Comparison of ENCODE assay signal across 24 cellular contexts in genomic region chr20:54220722-54221121, GRCh38. TPM values are rescaled to one million over a fixed set of nuclear protein-coding genes. Genes with fewer than 3 reads are reported as not detected.
DNase-seq lines count a peak whose midpoint lies in the region; ATAC-seq and TF ChIP-seq lines count a peak whose summit lies in the region.
"Had no signal": no experiment of that assay in that cellular context is flagged by ENCODE, and none has a peak within 500 bp of the region (broad histone marks: within the 10 kb centered on the region; RNA-seq: fewer than 3 reads in every experiment).

No MANE protein-coding gene starts in this region.

- H2AFZ ChIP-seq in GM23338 (no peak overlapping the region), neural progenitor cell (replicated peaks) (no peak overlapping the region), osteoblast (ENCODE audit: low read length) (no peak overlapping the region)
- H2AFZ ChIP-seq: parathyroid adenoma had no signal

- H3K4me1 Mint-ChIP-seq in activated T-cell treated with anti-CD3 and anti-CD28 coated beads, Interleukin-2, amount 50 U/mL, for 72 hours (ENCODE audit: low read depth): peaks cover 26% of the 10 kb centered on the region
- H3K4me1 Mint-ChIP-seq in GM23338: peaks cover 49% of the 10 kb centered on the region
- H3K4me1 Mint-ChIP-seq in activated naive CD8-positive, alpha-beta T cell treated with anti-CD3 and anti-CD28 coated beads, Interleukin-2, amount 50 U/mL, for 24 hours: peaks cover 23% of the 10 kb centered on the region
- peaks cover 42% of the 10 kb centered on the region for H3K4me1 Mint-ChIP-seq in neural progenitor cell

- no peak overlapping the region for H3K27ac ChIP-seq in GM23338 (ENCODE audit: low read depth)
- H3K27ac ChIP-seq in neural progenitor cell: no peak overlapping the region
- no peak overlapping the region for H3K27ac ChIP-seq in osteoblast (ENCODE audit: low read depth, low read length)
- H3K27ac ChIP-seq: ascending aorta, lower lobe of right lung, parathyroid adenoma, right atrium auricular region, SK-N-MC, thoracic aorta had no signal

- no peak overlapping the region for H3K4me3 ChIP-seq in GM23338
- no peak overlapping the region for H3K4me3 ChIP-seq in neural progenitor cell
- no peak overlapping the region for H3K4me3 ChIP-seq in osteoblast (ENCODE audit: insufficient read depth, low read length)
- H3K4me3 ChIP-seq: ascending aorta, gastrocnemius medialis, HAP-1, lower lobe of right lung, right atrium auricular region, SK-N-MC, thoracic aorta had no signal

- no peaks in the 10 kb centered on the region for H3K27me3 Mint-ChIP-seq in activated T-cell treated with anti-CD3 and anti-CD28 coated beads, Interleukin-2, amount 50 U/mL, for 72 hours (ENCODE audit: low read depth)
- H3K27me3 Mint-ChIP-seq in GM23338 (ENCODE audit: insufficient read depth, low read depth, poor library complexity): peaks cover 5% of the 10 kb centered on the region
- no peaks in the 10 kb centered on the region for H3K27me3 Mint-ChIP-seq in activated naive CD8-positive, alpha-beta T cell treated with anti-CD3 and anti-CD28 coated beads, Interleukin-2, amount 50 U/mL, for 24 hours
- H3K27me3 Mint-ChIP-seq in neural progenitor cell (ENCODE audit: insufficient read depth, low read depth): no peaks in the 10 kb centered on the region
- H3K27me3 Mint-ChIP-seq: activated naive CD8-positive, alpha-beta T cell treated with anti-CD3 and anti-CD28 coated beads, Interleukin-2, amount 10 ng/mL, durations not matched to agents 7 days and 5 days had no signal

- H3K9ac ChIP-seq in neural progenitor cell: no peak overlapping the region
- H3K9ac ChIP-seq: parathyroid adenoma had no signal

- no peaks in the 10 kb centered on the region for H3K27me3 ChIP-seq in GM23338 (ENCODE audit: insufficient read depth)
- no peaks in the 10 kb centered on the region for H3K27me3 ChIP-seq in neural progenitor cell
- no peaks in the 10 kb centered on the region for H3K27me3 ChIP-seq in osteoblast (ENCODE audit: insufficient read depth, low read length)
- H3K27me3 ChIP-seq: ascending aorta, gastrocnemius medialis, right atrium auricular region had no signal

- no peak for ATAC-seq in activated T-cell treated with anti-CD3 and anti-CD28 coated beads, Interleukin-2, amount 50 U/mL, for 72 hours (replicated peaks in 1 of 2)
- ATAC-seq in GM23338: 0 out of 3 replicates have a peak, but pooled peaks have one; percentile 17
- no peak for ATAC-seq in activated naive CD8-positive, alpha-beta T cell treated with anti-CD3 and anti-CD28 coated beads, Interleukin-2, amount 50 U/mL, for 24 hours

- no peak for DNase-seq in activated T-cell treated with anti-CD3 and anti-CD28 coated beads, Interleukin-2, amount 50 U/mL, for 72 hours
- no peak for DNase-seq in activated T-cell treated with anti-CD3 and anti-CD28 coated beads, Interleukin-2, amount 50 U/mL, for 1 hour
- DNase-seq in GM23338 (ENCODE audit: low spot score): no peak
- DNase-seq in activated naive CD8-positive, alpha-beta T cell treated with anti-CD3 and anti-CD28 coated beads, Interleukin-2, amount 50 U/mL, for 24 hours: no peak
- no peak for DNase-seq in neural progenitor cell (ENCODE audit: low spot score)
- DNase-seq in osteoblast (ENCODE audit: insufficient read length, low spot score, missing footprints): no peak
- DNase-seq in stimulated activated CD4-positive, alpha-beta T cell treated with anti-CD3 and anti-CD28 coated beads, Interleukin-2, amount 100 ng/mL, for 24 hours: no peak
- DNase-seq: activated naive CD8-positive, alpha-beta T cell treated with anti-CD3 and anti-CD28 coated beads, Interleukin-2, amount 10 ng/mL, durations not matched to agents 7 days and 5 days; kidney glomerular epithelial cell; lower lobe of right lung; NCI-H1436 treated with DMSO at 0.1 percent for 48 hours; NCI-H2081 treated with DMSO at 0.1 percent for 48 hours; NCI-H226; NCI-H526 treated with DMSO at 0.1 percent for 48 hours; stimulated activated naive CD8-positive, alpha-beta T cell treated with anti-CD3 and anti-CD28 coated beads, Interleukin-15, Interleukin-2, amounts not matched to agents 100 U/mL and 50 U/mL, for 24 hours had no signal

- H4K20me1 ChIP-seq in GM23338 (replicated peaks; ENCODE audit: insufficient read depth) (peaks cover 7% of the 10 kb centered on the region; the same call in 1 of the 2 replicates), neural progenitor cell (ENCODE audit: low read depth) (no peaks in the 10 kb centered on the region), osteoblast (ENCODE audit: insufficient read depth, low read length) (no peaks in the 10 kb centered on the region)

- H3K4me1 ChIP-seq in GM23338 (ENCODE audit: insufficient read depth) (peaks cover 26% of the 10 kb centered on the region), neural progenitor cell (peaks cover 33% of the 10 kb centered on the region), osteoblast (ENCODE audit: insufficient read depth, low read length) (peaks cover 6% of the 10 kb centered on the region)
- H3K4me1 ChIP-seq: HAP-1 had no signal

- peaks cover 16% of the 10 kb centered on the region; the same call in 1 of the 2 replicates for H3K79me2 ChIP-seq in GM23338 (replicated peaks; ENCODE audit: insufficient read depth)
- H3K79me2 ChIP-seq in neural progenitor cell (ENCODE audit: low read depth): peaks cover 5% of the 10 kb centered on the region
- H3K79me2 ChIP-seq in osteoblast (ENCODE audit: insufficient read depth, low read length): no peaks in the 10 kb centered on the region
- H3K79me2 ChIP-seq: parathyroid adenoma had no signal

- no peaks in the 10 kb centered on the region for H3K9me3 ChIP-seq in neural progenitor cell (ENCODE audit: low read depth)
- H3K9me3 ChIP-seq in osteoblast (ENCODE audit: low read depth, low read length): no peaks in the 10 kb centered on the region
- H3K9me3 ChIP-seq: ascending aorta, gastrocnemius medialis, HAP-1, lower lobe of right lung, right atrium auricular region, thoracic aorta had no signal

- no peak overlapping the region for H3K4me3 Mint-ChIP-seq in activated T-cell treated with anti-CD3 and anti-CD28 coated beads, Interleukin-2, amount 50 U/mL, for 72 hours
- H3K4me3 Mint-ChIP-seq in GM23338 (no peak overlapping the region), neural progenitor cell (no peak overlapping the region)
- no peak overlapping the region for H3K4me3 Mint-ChIP-seq in activated naive CD8-positive, alpha-beta T cell treated with anti-CD3 and anti-CD28 coated beads, Interleukin-2, amount 50 U/mL, for 24 hours
- H3K4me3 Mint-ChIP-seq: activated naive CD8-positive, alpha-beta T cell treated with anti-CD3 and anti-CD28 coated beads, Interleukin-2, amount 10 ng/mL, durations not matched to agents 7 days and 5 days; T-helper 1 cell treated with Interleukin-12 subunit alpha and Interleukin-12 subunit beta and Interleukin-4 antibody, amounts not matched to agents 30 μg/mL and 1 μg/mL, for 36 hours had no signal

- no peaks in the 10 kb centered on the region for H3K9me3 Mint-ChIP-seq in activated T-cell treated with anti-CD3 and anti-CD28 coated beads, Interleukin-2, amount 50 U/mL, for 72 hours
- H3K9me3 Mint-ChIP-seq in GM23338: no peaks in the 10 kb centered on the region
- no peaks in the 10 kb centered on the region for H3K9me3 Mint-ChIP-seq in activated naive CD8-positive, alpha-beta T cell treated with anti-CD3 and anti-CD28 coated beads, Interleukin-2, amount 50 U/mL, for 24 hours
- no peaks in the 10 kb centered on the region for H3K9me3 Mint-ChIP-seq in neural progenitor cell
- H3K9me3 Mint-ChIP-seq: activated naive CD8-positive, alpha-beta T cell treated with anti-CD3 and anti-CD28 coated beads, Interleukin-2, amount 10 ng/mL, durations not matched to agents 7 days and 5 days; T-helper 1 cell treated with Interleukin-12 subunit alpha and Interleukin-12 subunit beta and Interleukin-4 antibody, amounts not matched to agents 30 μg/mL and 1 μg/mL, for 36 hours had no signal

- H3K36me3 Mint-ChIP-seq in activated T-cell treated with anti-CD3 and anti-CD28 coated beads, Interleukin-2, amount 50 U/mL, for 72 hours (ENCODE audit: insufficient read depth in 2 of 2): peaks cover 0 to 6% of the 10 kb centered on the region in 2 donors
- H3K36me3 Mint-ChIP-seq in GM23338 (ENCODE audit: low read depth): peaks cover 25% of the 10 kb centered on the region
- H3K36me3 Mint-ChIP-seq in activated naive CD8-positive, alpha-beta T cell treated with anti-CD3 and anti-CD28 coated beads, Interleukin-2, amount 50 U/mL, for 24 hours (ENCODE audit: low read depth): peaks cover 21% of the 10 kb centered on the region
- peaks cover 19% of the 10 kb centered on the region for H3K36me3 Mint-ChIP-seq in neural progenitor cell

- H3K9me2 ChIP-seq in GM23338 (ENCODE audit: insufficient read depth): no peaks in the 10 kb centered on the region

- peak in 1 of 2 experiments; percentile 12; a peak in 1 of 4 replicates for TF ChIP-seq CTCF in GM23338 (conservative IDR thresholded peaks at IDR 0.05; ENCODE audit: low read depth in 2 of 2)
- no peak for TF ChIP-seq CTCF in neural progenitor cell (IDR thresholded peaks at IDR 0.05)
- TF ChIP-seq CTCF in osteoblast (IDR thresholded peaks at IDR 0.05; ENCODE audit: extremely low read depth, low read depth, low read length): no peak

- peaks cover 15% of the 10 kb centered on the region; the same call in 1 of the 2 replicates for H3K36me3 ChIP-seq in GM23338 (ENCODE audit: insufficient read depth)
- peaks cover 14% of the 10 kb centered on the region for H3K36me3 ChIP-seq in neural progenitor cell
- peaks cover 6% of the 10 kb centered on the region for H3K36me3 ChIP-seq in osteoblast (ENCODE audit: insufficient read depth, low read length)
- H3K36me3 ChIP-seq: right atrium auricular region, thoracic aorta had no signal

- H3F3A ChIP-seq in GM23338 (replicated peaks; ENCODE audit: low read depth) (no peaks in the 10 kb centered on the region), neural progenitor cell (ENCODE audit: low read depth) (peaks cover 38% of the 10 kb centered on the region)

- peak overlapping the region; percentile 61 for H3K27ac Mint-ChIP-seq in activated T-cell treated with anti-CD3 and anti-CD28 coated beads, Interleukin-2, amount 50 U/mL, for 72 hours
- H3K27ac Mint-ChIP-seq in GM23338: no peak overlapping the region
- peak overlapping the region; percentile 61 for H3K27ac Mint-ChIP-seq in activated naive CD8-positive, alpha-beta T cell treated with anti-CD3 and anti-CD28 coated beads, Interleukin-2, amount 50 U/mL, for 24 hours
- peak overlapping the region; percentile 3 for H3K27ac Mint-ChIP-seq in neural progenitor cell
- H3K27ac Mint-ChIP-seq: T-helper 1 cell treated with Interleukin-12 subunit alpha and Interleukin-12 subunit beta and Interleukin-4 antibody, amounts not matched to agents 30 μg/mL and 1 μg/mL, for 36 hours had no signal

- H3K4me2 ChIP-seq in GM23338: no peak overlapping the region
- no peak overlapping the region for H3K4me2 ChIP-seq in neural progenitor cell
- no peak overlapping the region for H3K4me2 ChIP-seq in osteoblast (ENCODE audit: insufficient read depth, low read length)

RNA-seq across cellular contexts. Expression of gene PFDN4, which starts 12.8 kb away (rescaled TPM):
- total RNA-seq in activated T-cell treated with anti-CD3 and anti-CD28 coated beads, Interleukin-2, amount 50 U/mL, for 72 hours: 10 to 100 TPM; 48.9 to 49.1 TPM
- 105 and 196 TPM in 2 replicates for total RNA-seq in GM23338 (2014; rRNA removed; shearing (Covaris generic))
- 477 and 584 TPM in 2 replicates for polyA plus RNA-seq in GM23338 (2016; fragmentation: Nextera tagmentation; extraction: Ambion mirVana)
- total RNA-seq in neural progenitor cell (ENCODE audit: low replicate concordance) (198 and 597 TPM in 2 replicates), osteoblast (93.0 and 95.2 TPM in 2 replicates)

RNA-seq across cellular contexts. Expression of gene CYP24A1, which starts 46.9 kb away (rescaled TPM):
- not detected for total RNA-seq in activated T-cell treated with anti-CD3 and anti-CD28 coated beads, Interleukin-2, amount 50 U/mL, for 72 hours
- 0.12 TPM in 1 of 2 replicates, not detected in the other for total RNA-seq in GM23338 (2014; rRNA removed; shearing (Covaris generic))
- polyA plus RNA-seq in GM23338 (2016; fragmentation: Nextera tagmentation; extraction: Ambion mirVana): 0.10 TPM in 1 of 2 replicates, not detected in the other
- total RNA-seq in neural progenitor cell (ENCODE audit: low replicate concordance) (not detected in 2 replicates), osteoblast (not detected in 2 replicates)
- total RNA-seq: ascending aorta, fibroblast of lung, thoracic aorta had no signal
- polyA plus RNA-seq: fibroblast of lung had no signal
